23 cellular contexts compared by ENCODE assay signal in genomic region chr7:151347200-151347599, GRCh38.
"Had no signal": no experiment of that assay in that cellular context is flagged by ENCODE, and none has a peak within 500 bp of the region (broad histone marks: within the 10 kb centered on the region; RNA-seq: fewer than 3 reads in every experiment).

No MANE protein-coding gene starts in this region.

- H3K9me3 Mint-ChIP-seq: activated CD4-positive, alpha-beta memory T cell treated with anti-CD3 and anti-CD28 coated beads for 36 hours; activated T-helper 1 cell treated with anti-CD3 and anti-CD28 coated beads, Interleukin-12 subunit alpha, Interleukin-12 subunit beta, Interleukin-2, Interleukin-4 antibody, amounts not matched to agents 30 ng/mL and 10 ng/mL and 1 ng/mL, durations not matched to agents 14 hours and 24 hours and 36 hours; T-cell had no signal

- H3K4me3 Mint-ChIP-seq: activated CD4-positive, alpha-beta memory T cell treated with anti-CD3 and anti-CD28 coated beads for 36 hours; activated T-helper 1 cell treated with anti-CD3 and anti-CD28 coated beads, Interleukin-12 subunit alpha, Interleukin-12 subunit beta, Interleukin-2, Interleukin-4 antibody, amounts not matched to agents 30 ng/mL and 10 ng/mL and 1 ng/mL, durations not matched to agents 14 hours and 24 hours and 36 hours; T-cell had no signal

- H3K9me3 ChIP-seq: MG63 had no signal

- H3K4me3 ChIP-seq: cardiac muscle cell, MG63 had no signal

- H3K27ac ChIP-seq: brain microvascular endothelial cell, cardiac muscle cell, VCaP had no signal

- H3K27me3 ChIP-seq: brain microvascular endothelial cell, cardiac muscle cell, MG63 had no signal

- H3K27ac Mint-ChIP-seq: activated T-helper 1 cell treated with anti-CD3 and anti-CD28 coated beads, Interleukin-12 subunit alpha, Interleukin-12 subunit beta, Interleukin-2, Interleukin-4 antibody, amounts not matched to agents 30 ng/mL and 10 ng/mL and 1 ng/mL, durations not matched to agents 14 hours and 24 hours and 36 hours had no signal

- ATAC-seq: T-cell had no signal

- H3K27me3 Mint-ChIP-seq: activated CD4-positive, alpha-beta memory T cell treated with anti-CD3 and anti-CD28 coated beads for 36 hours; T-cell had no signal

- DNase-seq: activated CD4-positive, alpha-beta memory T cell treated with anti-CD3 and anti-CD28 coated beads for 36 hours; activated CD4-positive, alpha-beta T cell treated with anti-CD3 and anti-CD28 coated beads for 4 hours; activated CD8-positive, alpha-beta memory T cell treated with anti-CD3 and anti-CD28 coated beads, Interleukin-2, amount 50 U/mL, for 4 hours; activated effector memory CD4-positive, alpha-beta T cell treated with Interleukin-2 at 50 U/mL for 16 hours; activated naive CD4-positive, alpha-beta T cell treated with Interleukin-2 at 50 U/mL for 16 hours; amygdala; brain microvascular endothelial cell; MG63; MV-4-11; NCI-H1105; NCI-H1436; NCI-H1694 treated with DMSO at 0.1 percent for 48 hours; NCI-H2029 treated with DMSO at 0.1 percent for 48 hours; NCI-H345; NCI-H510A; NCI-H526 treated with DMSO at 0.1 percent for 48 hours; NCI-H82; SIG-M5; T-cell had no signal

- FAIRE-seq: astrocyte had no signal
